Comparison of ENCODE assay signal across 1 cellular context in the genomic region with DNA sequence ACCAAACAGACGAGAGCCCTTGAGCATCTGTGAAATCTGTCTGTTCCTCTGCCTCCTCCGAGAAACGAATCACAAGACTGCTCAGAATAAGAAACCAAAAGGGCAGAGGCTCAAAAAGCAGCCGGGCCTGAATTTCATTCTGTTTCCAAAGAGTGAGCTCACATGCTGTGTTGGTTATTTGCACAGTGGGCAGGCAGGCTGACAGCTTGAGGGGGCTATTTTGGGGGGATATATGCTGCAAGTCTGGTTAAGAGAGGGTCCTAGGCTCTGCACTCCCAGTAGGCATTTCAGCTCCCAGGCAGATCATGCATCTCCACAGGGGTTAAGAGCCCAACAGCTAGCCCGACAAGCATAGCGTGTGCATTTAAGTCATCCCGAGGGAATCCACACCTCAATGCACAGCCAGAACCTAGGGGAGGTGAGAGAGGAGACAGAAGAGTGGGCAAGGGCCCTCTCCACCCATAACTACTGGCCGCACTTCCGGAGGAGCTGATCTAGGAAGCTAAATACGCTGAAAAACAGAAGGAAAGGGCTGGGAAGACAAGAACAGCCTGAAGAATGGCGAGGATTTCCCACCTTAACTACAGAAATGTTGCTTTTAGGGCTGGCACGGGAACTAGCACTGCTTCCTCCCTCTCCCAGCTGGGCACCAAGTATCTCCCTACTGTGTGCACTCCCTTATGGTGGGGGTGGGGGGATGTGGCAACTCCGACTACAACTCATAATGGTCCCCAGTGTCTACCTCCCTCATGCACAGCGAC.
A peak's percentile ranks its signal among the peaks of the same experiment; 100 is the strongest.
TF ChIP-seq lines count a peak whose summit lies in the region.

No MANE protein-coding gene starts in this region.

TF ChIP-seq in HEK293, 187 proteins besides CTCF, POLR2A, EP300 and RAD21 (continued from another document and continues in another):
- TF ChIP-seq, protein P1, sequence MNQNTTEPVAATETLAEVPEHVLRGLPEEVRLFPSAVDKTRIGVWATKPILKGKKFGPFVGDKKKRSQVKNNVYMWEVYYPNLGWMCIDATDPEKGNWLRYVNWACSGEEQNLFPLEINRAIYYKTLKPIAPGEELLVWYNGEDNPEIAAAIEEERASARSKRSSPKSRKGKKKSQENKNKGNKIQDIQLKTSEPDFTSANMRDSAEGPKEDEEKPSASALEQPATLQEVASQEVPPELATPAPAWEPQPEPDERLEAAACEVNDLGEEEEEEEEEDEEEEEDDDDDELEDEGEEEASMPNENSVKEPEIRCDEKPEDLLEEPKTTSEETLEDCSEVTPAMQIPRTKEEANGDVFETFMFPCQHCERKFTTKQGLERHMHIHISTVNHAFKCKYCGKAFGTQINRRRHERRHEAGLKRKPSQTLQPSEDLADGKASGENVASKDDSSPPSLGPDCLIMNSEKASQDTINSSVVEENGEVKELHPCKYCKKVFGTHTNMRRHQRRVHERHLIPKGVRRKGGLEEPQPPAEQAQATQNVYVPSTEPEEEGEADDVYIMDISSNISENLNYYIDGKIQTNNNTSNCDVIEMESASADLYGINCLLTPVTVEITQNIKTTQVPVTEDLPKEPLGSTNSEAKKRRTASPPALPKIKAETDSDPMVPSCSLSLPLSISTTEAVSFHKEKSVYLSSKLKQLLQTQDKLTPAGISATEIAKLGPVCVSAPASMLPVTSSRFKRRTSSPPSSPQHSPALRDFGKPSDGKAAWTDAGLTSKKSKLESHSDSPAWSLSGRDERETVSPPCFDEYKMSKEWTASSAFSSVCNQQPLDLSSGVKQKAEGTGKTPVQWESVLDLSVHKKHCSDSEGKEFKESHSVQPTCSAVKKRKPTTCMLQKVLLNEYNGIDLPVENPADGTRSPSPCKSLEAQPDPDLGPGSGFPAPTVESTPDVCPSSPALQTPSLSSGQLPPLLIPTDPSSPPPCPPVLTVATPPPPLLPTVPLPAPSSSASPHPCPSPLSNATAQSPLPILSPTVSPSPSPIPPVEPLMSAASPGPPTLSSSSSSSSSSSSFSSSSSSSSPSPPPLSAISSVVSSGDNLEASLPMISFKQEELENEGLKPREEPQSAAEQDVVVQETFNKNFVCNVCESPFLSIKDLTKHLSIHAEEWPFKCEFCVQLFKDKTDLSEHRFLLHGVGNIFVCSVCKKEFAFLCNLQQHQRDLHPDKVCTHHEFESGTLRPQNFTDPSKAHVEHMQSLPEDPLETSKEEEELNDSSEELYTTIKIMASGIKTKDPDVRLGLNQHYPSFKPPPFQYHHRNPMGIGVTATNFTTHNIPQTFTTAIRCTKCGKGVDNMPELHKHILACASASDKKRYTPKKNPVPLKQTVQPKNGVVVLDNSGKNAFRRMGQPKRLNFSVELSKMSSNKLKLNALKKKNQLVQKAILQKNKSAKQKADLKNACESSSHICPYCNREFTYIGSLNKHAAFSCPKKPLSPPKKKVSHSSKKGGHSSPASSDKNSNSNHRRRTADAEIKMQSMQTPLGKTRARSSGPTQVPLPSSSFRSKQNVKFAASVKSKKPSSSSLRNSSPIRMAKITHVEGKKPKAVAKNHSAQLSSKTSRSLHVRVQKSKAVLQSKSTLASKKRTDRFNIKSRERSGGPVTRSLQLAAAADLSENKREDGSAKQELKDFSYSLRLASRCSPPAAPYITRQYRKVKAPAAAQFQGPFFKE (tag by site-specific recombination; IDR thresholded peaks at IDR 0.05; ENCODE audit: borderline replicate concordance), result no peak
- TF ChIP-seq ZNF19 (tag by site-specific recombination; IDR thresholded peaks at IDR 0.05; ENCODE audit: low read depth) (no peak), KLF7 (tag by site-specific recombination; IDR thresholded peaks at IDR 0.05; ENCODE audit: borderline replicate concordance) (no peak), YY2 (tag by site-specific recombination; IDR thresholded peaks at IDR 0.05) (no peak), ZNF585B (tag by site-specific recombination; IDR thresholded peaks at IDR 0.05) (no peak), ZNF121 (tag by site-specific recombination; IDR thresholded peaks at IDR 0.05) (no peak), ZNF140 (tag by site-specific recombination; IDR thresholded peaks at IDR 0.05) (no peak), ZFP69B (tag by site-specific recombination; IDR thresholded peaks at IDR 0.05) (no peak), ZNF521 (tag by site-specific recombination; IDR thresholded peaks at IDR 0.05) (no peak), MZF1 (tag by site-specific recombination; IDR thresholded peaks at IDR 0.05; ENCODE audit: borderline replicate concordance) (no peak), ZNF221 (tag by site-specific recombination; IDR thresholded peaks at IDR 0.05; ENCODE audit: borderline replicate concordance) (no peak), ZFP37 (tag by site-specific recombination; IDR thresholded peaks at IDR 0.05) (no peak), ZNF610 (tag by site-specific recombination; IDR thresholded peaks at IDR 0.05; ENCODE audit: borderline replicate concordance) (no peak), ZNF202 (tag by site-specific recombination; IDR thresholded peaks at IDR 0.05; ENCODE audit: borderline replicate concordance) (no peak), MYNN (tag by site-specific recombination; IDR thresholded peaks at IDR 0.05; ENCODE audit: borderline replicate concordance) (no peak), ZNF146 (tag by site-specific recombination; IDR thresholded peaks at IDR 0.05) (no peak), ZSCAN16 (tag by site-specific recombination; IDR thresholded peaks at IDR 0.05) (no peak), BCL11A (tag by site-specific recombination; IDR thresholded peaks at IDR 0.05; ENCODE audit: low read depth) (no peak), GLI2 (tag by site-specific recombination; IDR thresholded peaks at IDR 0.05; ENCODE audit: borderline replicate concordance, low read depth) (no peak), ZNF747 (tag by site-specific recombination; IDR thresholded peaks at IDR 0.05) (no peak)
- TF ChIP-seq, protein P2, sequence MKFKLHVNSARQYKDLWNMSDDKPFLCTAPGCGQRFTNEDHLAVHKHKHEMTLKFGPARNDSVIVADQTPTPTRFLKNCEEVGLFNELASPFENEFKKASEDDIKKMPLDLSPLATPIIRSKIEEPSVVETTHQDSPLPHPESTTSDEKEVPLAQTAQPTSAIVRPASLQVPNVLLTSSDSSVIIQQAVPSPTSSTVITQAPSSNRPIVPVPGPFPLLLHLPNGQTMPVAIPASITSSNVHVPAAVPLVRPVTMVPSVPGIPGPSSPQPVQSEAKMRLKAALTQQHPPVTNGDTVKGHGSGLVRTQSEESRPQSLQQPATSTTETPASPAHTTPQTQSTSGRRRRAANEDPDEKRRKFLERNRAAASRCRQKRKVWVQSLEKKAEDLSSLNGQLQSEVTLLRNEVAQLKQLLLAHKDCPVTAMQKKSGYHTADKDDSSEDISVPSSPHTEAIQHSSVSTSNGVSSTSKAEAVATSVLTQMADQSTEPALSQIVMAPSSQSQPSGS (tag by site-specific recombination; IDR thresholded peaks at IDR 0.05; ENCODE audit: low read depth), result no peak
- TF ChIP-seq, protein P3, sequence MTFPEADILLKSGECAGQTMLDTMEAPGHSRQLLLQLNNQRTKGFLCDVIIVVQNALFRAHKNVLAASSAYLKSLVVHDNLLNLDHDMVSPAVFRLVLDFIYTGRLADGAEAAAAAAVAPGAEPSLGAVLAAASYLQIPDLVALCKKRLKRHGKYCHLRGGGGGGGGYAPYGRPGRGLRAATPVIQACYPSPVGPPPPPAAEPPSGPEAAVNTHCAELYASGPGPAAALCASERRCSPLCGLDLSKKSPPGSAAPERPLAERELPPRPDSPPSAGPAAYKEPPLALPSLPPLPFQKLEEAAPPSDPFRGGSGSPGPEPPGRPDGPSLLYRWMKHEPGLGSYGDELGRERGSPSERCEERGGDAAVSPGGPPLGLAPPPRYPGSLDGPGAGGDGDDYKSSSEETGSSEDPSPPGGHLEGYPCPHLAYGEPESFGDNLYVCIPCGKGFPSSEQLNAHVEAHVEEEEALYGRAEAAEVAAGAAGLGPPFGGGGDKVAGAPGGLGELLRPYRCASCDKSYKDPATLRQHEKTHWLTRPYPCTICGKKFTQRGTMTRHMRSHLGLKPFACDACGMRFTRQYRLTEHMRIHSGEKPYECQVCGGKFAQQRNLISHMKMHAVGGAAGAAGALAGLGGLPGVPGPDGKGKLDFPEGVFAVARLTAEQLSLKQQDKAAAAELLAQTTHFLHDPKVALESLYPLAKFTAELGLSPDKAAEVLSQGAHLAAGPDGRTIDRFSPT (tag by site-specific recombination; IDR thresholded peaks at IDR 0.05), result no peak
- TF ChIP-seq, protein P4, sequence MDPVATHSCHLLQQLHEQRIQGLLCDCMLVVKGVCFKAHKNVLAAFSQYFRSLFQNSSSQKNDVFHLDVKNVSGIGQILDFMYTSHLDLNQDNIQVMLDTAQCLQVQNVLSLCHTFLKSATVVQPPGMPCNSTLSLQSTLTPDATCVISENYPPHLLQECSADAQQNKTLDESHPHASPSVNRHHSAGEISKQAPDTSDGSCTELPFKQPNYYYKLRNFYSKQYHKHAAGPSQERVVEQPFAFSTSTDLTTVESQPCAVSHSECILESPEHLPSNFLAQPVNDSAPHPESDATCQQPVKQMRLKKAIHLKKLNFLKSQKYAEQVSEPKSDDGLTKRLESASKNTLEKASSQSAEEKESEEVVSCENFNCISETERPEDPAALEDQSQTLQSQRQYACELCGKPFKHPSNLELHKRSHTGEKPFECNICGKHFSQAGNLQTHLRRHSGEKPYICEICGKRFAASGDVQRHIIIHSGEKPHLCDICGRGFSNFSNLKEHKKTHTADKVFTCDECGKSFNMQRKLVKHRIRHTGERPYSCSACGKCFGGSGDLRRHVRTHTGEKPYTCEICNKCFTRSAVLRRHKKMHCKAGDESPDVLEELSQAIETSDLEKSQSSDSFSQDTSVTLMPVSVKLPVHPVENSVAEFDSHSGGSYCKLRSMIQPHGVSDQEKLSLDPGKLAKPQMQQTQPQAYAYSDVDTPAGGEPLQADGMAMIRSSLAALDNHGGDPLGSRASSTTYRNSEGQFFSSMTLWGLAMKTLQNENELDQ (tag by site-specific recombination; IDR thresholded peaks at IDR 0.05; ENCODE audit: low read depth), result no peak
- TF ChIP-seq, protein P5, sequence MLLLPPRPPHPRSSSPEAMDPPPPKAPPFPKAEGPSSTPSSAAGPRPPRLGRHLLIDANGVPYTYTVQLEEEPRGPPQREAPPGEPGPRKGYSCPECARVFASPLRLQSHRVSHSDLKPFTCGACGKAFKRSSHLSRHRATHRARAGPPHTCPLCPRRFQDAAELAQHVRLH (tag by site-specific recombination; IDR thresholded peaks at IDR 0.05), result no peak
- TF ChIP-seq, protein P6, sequence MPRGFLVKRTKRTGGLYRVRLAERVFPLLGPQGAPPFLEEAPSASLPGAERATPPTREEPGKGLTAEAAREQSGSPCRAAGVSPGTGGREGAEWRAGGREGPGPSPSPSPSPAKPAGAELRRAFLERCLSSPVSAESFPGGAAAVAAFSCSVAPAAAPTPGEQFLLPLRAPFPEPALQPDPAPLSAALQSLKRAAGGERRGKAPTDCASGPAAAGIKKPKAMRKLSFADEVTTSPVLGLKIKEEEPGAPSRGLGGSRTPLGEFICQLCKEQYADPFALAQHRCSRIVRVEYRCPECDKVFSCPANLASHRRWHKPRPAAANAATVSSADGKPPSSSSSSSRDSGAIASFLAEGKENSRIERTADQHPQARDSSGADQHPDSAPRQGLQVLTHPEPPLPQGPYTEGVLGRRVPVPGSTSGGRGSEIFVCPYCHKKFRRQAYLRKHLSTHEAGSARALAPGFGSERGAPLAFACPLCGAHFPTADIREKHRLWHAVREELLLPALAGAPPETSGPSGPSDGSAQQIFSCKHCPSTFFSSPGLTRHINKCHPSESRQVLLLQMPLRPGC (tag by site-specific recombination; IDR thresholded peaks at IDR 0.05), result no peak
- TF ChIP-seq, protein P7, sequence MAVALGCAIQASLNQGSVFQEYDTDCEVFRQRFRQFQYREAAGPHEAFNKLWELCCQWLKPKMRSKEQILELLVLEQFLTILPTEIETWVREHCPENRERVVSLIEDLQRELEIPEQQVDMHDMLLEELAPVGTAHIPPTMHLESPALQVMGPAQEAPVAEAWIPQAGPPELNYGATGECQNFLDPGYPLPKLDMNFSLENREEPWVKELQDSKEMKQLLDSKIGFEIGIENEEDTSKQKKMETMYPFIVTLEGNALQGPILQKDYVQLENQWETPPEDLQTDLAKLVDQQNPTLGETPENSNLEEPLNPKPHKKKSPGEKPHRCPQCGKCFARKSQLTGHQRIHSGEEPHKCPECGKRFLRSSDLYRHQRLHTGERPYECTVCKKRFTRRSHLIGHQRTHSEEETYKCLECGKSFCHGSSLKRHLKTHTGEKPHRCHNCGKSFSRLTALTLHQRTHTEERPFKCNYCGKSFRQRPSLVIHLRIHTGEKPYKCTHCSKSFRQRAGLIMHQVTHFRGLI (tag by site-specific recombination; IDR thresholded peaks at IDR 0.05), result peak; percentile 91
- TF ChIP-seq, protein P8, sequence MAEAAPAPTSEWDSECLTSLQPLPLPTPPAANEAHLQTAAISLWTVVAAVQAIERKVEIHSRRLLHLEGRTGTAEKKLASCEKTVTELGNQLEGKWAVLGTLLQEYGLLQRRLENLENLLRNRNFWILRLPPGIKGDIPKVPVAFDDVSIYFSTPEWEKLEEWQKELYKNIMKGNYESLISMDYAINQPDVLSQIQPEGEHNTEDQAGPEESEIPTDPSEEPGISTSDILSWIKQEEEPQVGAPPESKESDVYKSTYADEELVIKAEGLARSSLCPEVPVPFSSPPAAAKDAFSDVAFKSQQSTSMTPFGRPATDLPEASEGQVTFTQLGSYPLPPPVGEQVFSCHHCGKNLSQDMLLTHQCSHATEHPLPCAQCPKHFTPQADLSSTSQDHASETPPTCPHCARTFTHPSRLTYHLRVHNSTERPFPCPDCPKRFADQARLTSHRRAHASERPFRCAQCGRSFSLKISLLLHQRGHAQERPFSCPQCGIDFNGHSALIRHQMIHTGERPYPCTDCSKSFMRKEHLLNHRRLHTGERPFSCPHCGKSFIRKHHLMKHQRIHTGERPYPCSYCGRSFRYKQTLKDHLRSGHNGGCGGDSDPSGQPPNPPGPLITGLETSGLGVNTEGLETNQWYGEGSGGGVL (tag by site-specific recombination; IDR thresholded peaks at IDR 0.05), result no peak
- TF ChIP-seq, protein P9, sequence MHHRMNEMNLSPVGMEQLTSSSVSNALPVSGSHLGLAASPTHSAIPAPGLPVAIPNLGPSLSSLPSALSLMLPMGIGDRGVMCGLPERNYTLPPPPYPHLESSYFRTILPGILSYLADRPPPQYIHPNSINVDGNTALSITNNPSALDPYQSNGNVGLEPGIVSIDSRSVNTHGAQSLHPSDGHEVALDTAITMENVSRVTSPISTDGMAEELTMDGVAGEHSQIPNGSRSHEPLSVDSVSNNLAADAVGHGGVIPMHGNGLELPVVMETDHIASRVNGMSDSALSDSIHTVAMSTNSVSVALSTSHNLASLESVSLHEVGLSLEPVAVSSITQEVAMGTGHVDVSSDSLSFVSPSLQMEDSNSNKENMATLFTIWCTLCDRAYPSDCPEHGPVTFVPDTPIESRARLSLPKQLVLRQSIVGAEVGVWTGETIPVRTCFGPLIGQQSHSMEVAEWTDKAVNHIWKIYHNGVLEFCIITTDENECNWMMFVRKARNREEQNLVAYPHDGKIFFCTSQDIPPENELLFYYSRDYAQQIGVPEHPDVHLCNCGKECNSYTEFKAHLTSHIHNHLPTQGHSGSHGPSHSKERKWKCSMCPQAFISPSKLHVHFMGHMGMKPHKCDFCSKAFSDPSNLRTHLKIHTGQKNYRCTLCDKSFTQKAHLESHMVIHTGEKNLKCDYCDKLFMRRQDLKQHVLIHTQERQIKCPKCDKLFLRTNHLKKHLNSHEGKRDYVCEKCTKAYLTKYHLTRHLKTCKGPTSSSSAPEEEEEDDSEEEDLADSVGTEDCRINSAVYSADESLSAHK (tag by site-specific recombination; IDR thresholded peaks at IDR 0.05), result no peak
- TF ChIP-seq, protein P10, sequence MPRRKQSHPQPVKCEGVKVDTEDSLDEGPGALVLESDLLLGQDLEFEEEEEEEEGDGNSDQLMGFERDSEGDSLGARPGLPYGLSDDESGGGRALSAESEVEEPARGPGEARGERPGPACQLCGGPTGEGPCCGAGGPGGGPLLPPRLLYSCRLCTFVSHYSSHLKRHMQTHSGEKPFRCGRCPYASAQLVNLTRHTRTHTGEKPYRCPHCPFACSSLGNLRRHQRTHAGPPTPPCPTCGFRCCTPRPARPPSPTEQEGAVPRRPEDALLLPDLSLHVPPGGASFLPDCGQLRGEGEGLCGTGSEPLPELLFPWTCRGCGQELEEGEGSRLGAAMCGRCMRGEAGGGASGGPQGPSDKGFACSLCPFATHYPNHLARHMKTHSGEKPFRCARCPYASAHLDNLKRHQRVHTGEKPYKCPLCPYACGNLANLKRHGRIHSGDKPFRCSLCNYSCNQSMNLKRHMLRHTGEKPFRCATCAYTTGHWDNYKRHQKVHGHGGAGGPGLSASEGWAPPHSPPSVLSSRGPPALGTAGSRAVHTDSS (tag by site-specific recombination; IDR thresholded peaks at IDR 0.05), result no peak
